In genomic region chr12:50764861-50765324, GRCh38 we compare ENCODE assay signal across 1 cellular context.
TF ChIP-seq lines count a peak whose summit lies in the region.

No MANE protein-coding gene starts in this region.

TF ChIP-seq in HepG2, 621 proteins besides CTCF, POLR2A, EP300 and RAD21 (continued from another document):
- TF ChIP-seq EED (CRISPR knock-in tag; IDR thresholded peaks at IDR 0.05) (no peak; the same call in 1 of the 2 replicates), SRY (CRISPR knock-in tag; IDR thresholded peaks at IDR 0.05) (no peak), POGZ (CRISPR knock-in tag; IDR thresholded peaks at IDR 0.05) (no peak), ZNF552 (CRISPR knock-in tag; IDR thresholded peaks at IDR 0.05; ENCODE audit: borderline replicate concordance) (no peak), ZNF24 (IDR thresholded peaks at IDR 0.05) (no peak), ZSCAN22 (CRISPR knock-in tag; IDR thresholded peaks at IDR 0.05) (no peak), BHLHE40 (IDR thresholded peaks at IDR 0.05; ENCODE audit: low read length) (no peak; the same call in 1 of the 2 replicates), ARNT2 (CRISPR knock-in tag; IDR thresholded peaks at IDR 0.05; ENCODE audit: low read depth) (no peak), ZNF574 (CRISPR knock-in tag; IDR thresholded peaks at IDR 0.05) (no peak), ZNF17 (CRISPR knock-in tag; IDR thresholded peaks at IDR 0.05) (no peak), IKZF5 (CRISPR knock-in tag; IDR thresholded peaks at IDR 0.05) (0 out of 2 replicates have a peak, but pooled peaks have one; percentile 8), ZNF318 (CRISPR knock-in tag; IDR thresholded peaks at IDR 0.05) (no peak), SP5 (CRISPR knock-in tag; IDR thresholded peaks at IDR 0.05; ENCODE audit: borderline replicate concordance, low read depth) (no peak), ZNF350 (CRISPR knock-in tag; IDR thresholded peaks at IDR 0.05; ENCODE audit: borderline replicate concordance, low read depth) (0 out of 2 replicates have a peak, but pooled peaks have one; percentile 1), SSRP1 (CRISPR knock-in tag; IDR thresholded peaks at IDR 0.05) (no peak), DZIP1 (CRISPR knock-in tag; IDR thresholded peaks at IDR 0.05) (0 out of 2 replicates have a peak, but pooled peaks have one; percentile 8), PCBP2 (optimal IDR thresholded peaks at IDR 0.05; ENCODE audit: low read depth, low read length, poor library complexity, severe bottlenecking) (no peak), ATF7-NPFF (CRISPR knock-in tag; IDR thresholded peaks at IDR 0.05; ENCODE audit: low read depth) (no peak), RNF2 (conservative IDR thresholded peaks at IDR 0.05; ENCODE audit: low read depth) (no peak), ZSCAN9 (CRISPR knock-in tag; IDR thresholded peaks at IDR 0.05; ENCODE audit: borderline replicate concordance) (no peak), CEBPB (IDR thresholded peaks at IDR 0.05; ENCODE audit: borderline replicate concordance, low read depth, low read length) (peak; percentile 87), CHD2 (IDR thresholded peaks at IDR 0.05; ENCODE audit: low read depth, low read length) (no peak), ZEB1 (IDR thresholded peaks at IDR 0.05; ENCODE audit: insufficient replicate concordance, low read depth) (peak; percentile 35), RXRA (CRISPR knock-in tag; IDR thresholded peaks at IDR 0.05) (no peak), YEATS2 (CRISPR knock-in tag; IDR thresholded peaks at IDR 0.05; ENCODE audit: borderline replicate concordance) (no peak)
- TF ChIP-seq, protein P1, sequence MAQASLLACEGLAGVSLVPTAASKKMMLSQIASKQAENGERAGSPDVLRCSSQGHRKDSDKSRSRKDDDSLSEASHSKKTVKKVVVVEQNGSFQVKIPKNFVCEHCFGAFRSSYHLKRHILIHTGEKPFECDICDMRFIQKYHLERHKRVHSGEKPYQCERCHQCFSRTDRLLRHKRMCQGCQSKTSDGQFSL (CRISPR knock-in tag; IDR thresholded peaks at IDR 0.05), result no peak
- TF ChIP-seq, protein P2, sequence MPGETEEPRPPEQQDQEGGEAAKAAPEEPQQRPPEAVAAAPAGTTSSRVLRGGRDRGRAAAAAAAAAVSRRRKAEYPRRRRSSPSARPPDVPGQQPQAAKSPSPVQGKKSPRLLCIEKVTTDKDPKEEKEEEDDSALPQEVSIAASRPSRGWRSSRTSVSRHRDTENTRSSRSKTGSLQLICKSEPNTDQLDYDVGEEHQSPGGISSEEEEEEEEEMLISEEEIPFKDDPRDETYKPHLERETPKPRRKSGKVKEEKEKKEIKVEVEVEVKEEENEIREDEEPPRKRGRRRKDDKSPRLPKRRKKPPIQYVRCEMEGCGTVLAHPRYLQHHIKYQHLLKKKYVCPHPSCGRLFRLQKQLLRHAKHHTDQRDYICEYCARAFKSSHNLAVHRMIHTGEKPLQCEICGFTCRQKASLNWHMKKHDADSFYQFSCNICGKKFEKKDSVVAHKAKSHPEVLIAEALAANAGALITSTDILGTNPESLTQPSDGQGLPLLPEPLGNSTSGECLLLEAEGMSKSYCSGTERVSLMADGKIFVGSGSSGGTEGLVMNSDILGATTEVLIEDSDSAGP (CRISPR knock-in tag; IDR thresholded peaks at IDR 0.05; ENCODE audit: borderline replicate concordance), result no peak; the same call in 1 of the 2 replicates
